ENCODE assay signal across 21 cellular contexts in genomic region chr20:31863296-31864085, GRCh38. TPM values are rescaled to one million over a fixed set of nuclear protein-coding genes. Genes with fewer than 3 reads are reported as not detected.
DNase-seq lines count a peak whose midpoint lies in the region; ATAC-seq and TF ChIP-seq lines count a peak whose summit lies in the region.
"Had no signal": no experiment of that assay in that cellular context is flagged by ENCODE, and none has a peak within 500 bp of the region (broad histone marks: within the 10 kb centered on the region; RNA-seq: fewer than 3 reads in every experiment).

No MANE protein-coding gene starts in this region.

- no peaks in the 10 kb centered on the region for H4K20me1 ChIP-seq in BLaER1

- no peak overlapping the region; the same call in 1 of the 2 replicates for H3K9ac ChIP-seq in BLaER1
- H3K9ac ChIP-seq: SK-N-SH had no signal

- no peaks in the 10 kb centered on the region for H3K36me3 ChIP-seq in BLaER1

- ATAC-seq in GM19328 (IDR thresholded peaks at IDR 0.05; ENCODE audit: unreplicated experiment), result no peak

- H3K27me3 ChIP-seq in BLaER1, result no peaks in the 10 kb centered on the region

- no peaks in the 10 kb centered on the region for H3K36me3 Mint-ChIP-seq in neural crest cell (ENCODE audit: low read depth)
- H3K36me3 Mint-ChIP-seq: CD8-positive, alpha-beta memory T cell; IgD-negative memory B cell had no signal

- H3K4me3 ChIP-seq in BLaER1, result no peak overlapping the region
- no peak overlapping the region for H3K4me3 ChIP-seq in coronary artery

- H3K27ac Mint-ChIP-seq in neural crest cell (ENCODE audit: unreplicated experiment), result peak overlapping the region; percentile 2
- H3K27ac Mint-ChIP-seq: H9, IgD-negative memory B cell had no signal

- peak; percentile 10 for DNase-seq in GM13976 (ENCODE audit: low spot score)
- peak; percentile 54 for DNase-seq in coronary artery (ENCODE audit: low spot score)
- no peak for DNase-seq in neural crest cell (ENCODE audit: low read depth, low spot score)
- DNase-seq in SIG-M5 treated with dmso at 0.1 percent for 504 hours (lab: John Stamatoyannopoulos, UW; ENCODE audit: unreplicated experiment), result no peak
- DNase-seq in stimulated activated naive CD4-positive, alpha-beta T cell (lab: John Stamatoyannopoulos, UW), result no peak
- DNase-seq in substantia nigra (lab: John Stamatoyannopoulos, UW), result no peak
- DNase-seq: C1 segment of cervical spinal cord; CD8-positive, alpha-beta memory T cell; H9; NCI-H1105; NCI-H187; NCI-H2107; NCI-H510A; NCI-H748 treated with DMSO at 0.1 percent for 48 hours; NK-92 treated with Interleukin-12 subunit alpha and Interleukin-12 subunit beta, amount 100 ng/mL, for 24 hours; SHP77; SK-N-SH had no signal

- no peaks in the 10 kb centered on the region for H3K9me3 Mint-ChIP-seq in neural crest cell
- H3K9me3 Mint-ChIP-seq: CD8-positive, alpha-beta memory T cell; H9; IgD-negative memory B cell had no signal

- H3K4me2 ChIP-seq in BLaER1, result peak overlapping the region; percentile 67
- H3K4me2 ChIP-seq: SK-N-SH had no signal

- in situ Hi-C loops in GM13976 (cut with MboI; ENCODE audit: low sequenced_read_pairs, unreplicated experiment), result no loop called here

- H3K27me3 Mint-ChIP-seq in neural crest cell (ENCODE audit: low read depth), result peaks cover 24% of the 10 kb centered on the region

- H3K4me1 ChIP-seq in BLaER1, result peaks cover 62% of the 10 kb centered on the region

- H3K4me1 Mint-ChIP-seq in neural crest cell, result peaks cover 29% of the 10 kb centered on the region

- no peaks in the 10 kb centered on the region for H3K9me3 ChIP-seq in BLaER1
- H3K9me3 ChIP-seq: SK-N-SH had no signal

- H3K27ac ChIP-seq in BLaER1 (no peak overlapping the region), coronary artery (no peak overlapping the region), substantia nigra (ENCODE audit: low read depth, low read length, poor library complexity, severe bottlenecking) (no peak overlapping the region)

- H3K4me3 Mint-ChIP-seq in neural crest cell, result peak overlapping the region; percentile 94

- TF ChIP-seq CTCF in GM13976 (IDR thresholded peaks at IDR 0.05; ENCODE audit: borderline replicate concordance, control extremely low read depth, extremely low read depth, insufficient read depth, missing control alignments) (no peak), coronary artery (IDR thresholded peaks at IDR 0.05) (no peak), neural crest cell (conservative IDR thresholded peaks at IDR 0.05) (no peak)

RNA-seq across cellular contexts. Expression of gene DUSP15, which starts 6.8 kb away (rescaled TPM):
- total RNA-seq in neural crest cell, result 13.5 and 13.7 TPM in 2 replicates
- total RNA-seq: A673; CD8-positive, alpha-beta memory T cell had no signal

RNA-seq across cellular contexts. Expression of gene TTLL9, which starts 6.9 kb away (rescaled TPM):
- total RNA-seq in neural crest cell, result 2.9 and 3.3 TPM in 2 replicates
- total RNA-seq: A673; CD8-positive, alpha-beta memory T cell had no signal

RNA-seq across cellular contexts. Expression of gene FOXS1, which starts 18.1 kb away (rescaled TPM):
- total RNA-seq in neural crest cell, result not detected in 2 replicates
- total RNA-seq: A673; CD8-positive, alpha-beta memory T cell had no signal

RNA-seq across cellular contexts. Expression of gene MYLK2, which starts 44.3 kb away (rescaled TPM):
- 1.6 and 1.8 TPM in 2 replicates for total RNA-seq in neural crest cell

Comparison
In these comparisons a context has a peak if more than half of its experiments do, and no peak if none do; other contexts are left out.
1. DNase-seq: peak in GM13976 (single experiment) and coronary artery (single experiment); none in neural crest cell (single experiment), SIG-M5 treated with dmso at 0.1 percent for 504 hours (single experiment), stimulated activated naive CD4-positive, alpha-beta T cell (0 of 6) and substantia nigra (0 of 49).